ENCODE assay signal across 19 cellular contexts in genomic region chr17:53496356-53496755, GRCh38.
A peak's percentile ranks its signal among the peaks of the same experiment; 100 is the strongest.
DNase-seq lines count a peak whose midpoint lies in the region; ATAC-seq and TF ChIP-seq lines count a peak whose summit lies in the region.
"Had no signal": no experiment of that assay in that cellular context is flagged by ENCODE, and none has a peak within 500 bp of the region (broad histone marks: within the 10 kb centered on the region; RNA-seq: fewer than 3 reads in every experiment).

No MANE protein-coding gene starts in this region.

- H3K27me3 Mint-ChIP-seq in naive thymus-derived CD4-positive, alpha-beta T cell: no peaks in the 10 kb centered on the region
- H3K27me3 Mint-ChIP-seq in Calu3 (ENCODE audit: unreplicated experiment): no peaks in the 10 kb centered on the region
- H3K27me3 Mint-ChIP-seq: B cell; CD4-positive, alpha-beta T cell had no signal

- H4K8ac ChIP-seq in mesendoderm (ENCODE audit: low read depth, low read length): no peak overlapping the region
- H4K8ac ChIP-seq in neuronal stem cell (ENCODE audit: low read depth, low read length): no peak overlapping the region

- no peaks in the 10 kb centered on the region for H3K79me1 ChIP-seq in mesendoderm (ENCODE audit: low read length)
- no peaks in the 10 kb centered on the region for H3K79me1 ChIP-seq in neuronal stem cell (ENCODE audit: low read depth, low read length)

- H4K5ac ChIP-seq in mesendoderm (ENCODE audit: low read length): no peak overlapping the region

- no peak overlapping the region for H4K91ac ChIP-seq in neuronal stem cell (ENCODE audit: low read depth, low read length, poor library complexity)

- H2BK15ac ChIP-seq in mesendoderm (replicated peaks; ENCODE audit: low read depth) (no peak overlapping the region), neuronal stem cell (ENCODE audit: low read length) (no peak overlapping the region)

- H3K4me1 Mint-ChIP-seq in naive thymus-derived CD4-positive, alpha-beta T cell: no peaks in the 10 kb centered on the region
- H3K4me1 Mint-ChIP-seq in Calu3 (ENCODE audit: low read depth, unreplicated experiment): no peaks in the 10 kb centered on the region
- H3K4me1 Mint-ChIP-seq: B cell had no signal

- no TSS peak for BruUV-seq in Calu3 (replicated peaks; lab: Mats Ljungman, UMichigan)

- H3K36me3 ChIP-seq in WERI-Rb-1: no peaks in the 10 kb centered on the region
- H3K36me3 ChIP-seq in mesendoderm (ENCODE audit: control insufficient read depth, insufficient read depth, low read length): no peaks in the 10 kb centered on the region
- H3K36me3 ChIP-seq in neuronal stem cell (replicated peaks in 1 of 2; ENCODE audit: control insufficient read depth in 2 of 2, insufficient read depth in 2 of 2, low read length in 2 of 2): no peaks in the 10 kb centered on the region
- no peaks in the 10 kb centered on the region for H3K36me3 ChIP-seq in naive thymus-derived CD4-positive, alpha-beta T cell (ENCODE audit: control insufficient read depth in 2 of 3, insufficient read depth in 3 of 3, low read length in 3 of 3)
- H3K36me3 ChIP-seq: BLaER1 treated with 17β-estradiol and CSF1 and Interleukin-3, amounts not matched to agents 10 nM and 100 nM had no signal

- H3K4me2 ChIP-seq in mesendoderm (ENCODE audit: low read length) (no peak overlapping the region), neuronal stem cell (ENCODE audit: insufficient read depth, low read length, poor library complexity, severe bottlenecking) (no peak overlapping the region)
- H3K4me2 ChIP-seq: A549; BLaER1 treated with 17β-estradiol and CSF1 and Interleukin-3, amounts not matched to agents 10 nM and 100 nM had no signal

- TF ChIP-seq CTCF in WERI-Rb-1 (IDR thresholded peaks at IDR 0.05; ENCODE audit: low read depth, low read length): no peak
- TF ChIP-seq CTCF in Calu3 (IDR thresholded peaks at IDR 0.05; ENCODE audit: unreplicated experiment): no peak

- CTCF ChIA-PET in naive thymus-derived CD4-positive, alpha-beta T cell (lab: Charles Lee): no interaction called here
- CTCF ChIA-PET in Calu3 (lab: Charles Lee): no interaction called here

- H2BK5ac ChIP-seq in mesendoderm (ENCODE audit: low read length) (no peak overlapping the region), neuronal stem cell (ENCODE audit: low read length) (no peak overlapping the region)

- no peaks in the 10 kb centered on the region for H3K9me3 ChIP-seq in WERI-Rb-1 (ENCODE audit: severe bottlenecking)
- H3K9me3 ChIP-seq in neuronal stem cell (replicated peaks in 1 of 2; ENCODE audit: control insufficient read depth in 2 of 2, insufficient read depth in 1 of 2, low read depth in 1 of 2, low read length in 2 of 2): no peaks in the 10 kb centered on the region
- no peaks in the 10 kb centered on the region for H3K9me3 ChIP-seq in naive thymus-derived CD4-positive, alpha-beta T cell (ENCODE audit: control insufficient read depth in 2 of 3, low read length in 3 of 3)
- H3K9me3 ChIP-seq: A549; BLaER1 treated with 17β-estradiol and CSF1 and Interleukin-3, amounts not matched to agents 10 nM and 100 nM had no signal

- H3K27ac ChIP-seq in WERI-Rb-1 (no peak overlapping the region), mesendoderm (ENCODE audit: low read depth, low read length) (no peak overlapping the region), neuronal stem cell (replicated peaks; ENCODE audit: low read length) (no peak overlapping the region)
- no peak overlapping the region for H3K27ac ChIP-seq in naive thymus-derived CD4-positive, alpha-beta T cell (ENCODE audit: low read depth, low read length)
- H3K27ac ChIP-seq: 22Rv1; A549; BLaER1 treated with 17β-estradiol and CSF1 and Interleukin-3, amounts not matched to agents 10 nM and 100 nM; C4-2B had no signal

- no peaks in the 10 kb centered on the region for H3K4me1 ChIP-seq in mesendoderm (ENCODE audit: control insufficient read depth, low read depth, low read length)
- H3K4me1 ChIP-seq in neuronal stem cell (ENCODE audit: control insufficient read depth in 2 of 2, insufficient read depth in 1 of 2, low read depth in 1 of 2, low read length in 2 of 2): no peaks in the 10 kb centered on the region
- H3K4me1 ChIP-seq in naive thymus-derived CD4-positive, alpha-beta T cell (ENCODE audit: control insufficient read depth in 2 of 2, insufficient read depth in 2 of 2, low read length in 2 of 2): no peaks in the 10 kb centered on the region
- H3K4me1 ChIP-seq: A549; BLaER1 treated with 17β-estradiol and CSF1 and Interleukin-3, amounts not matched to agents 10 nM and 100 nM had no signal

- no peak overlapping the region for H2BK12ac ChIP-seq in neuronal stem cell (ENCODE audit: low read length)

- intact Hi-C loops in naive thymus-derived CD4-positive, alpha-beta T cell (cut with micrococcal nuclease): no loop called here
- intact Hi-C loops in Calu3 (cut with micrococcal nuclease; ENCODE audit: unreplicated experiment): no loop called here

- H2AFZ ChIP-seq in neuronal stem cell (ENCODE audit: low read length): no peak overlapping the region

- no peak overlapping the region for H3K56ac ChIP-seq in mesendoderm (ENCODE audit: low read length)

- no peak for ATAC-seq in naive thymus-derived CD4-positive, alpha-beta T cell
- ATAC-seq: A549; CD8-positive, alpha-beta T cell; GM12878 had no signal

- H3K4me3 ChIP-seq in WERI-Rb-1 (ENCODE audit: low read depth, low read length) (no peak overlapping the region), mesendoderm (ENCODE audit: low read length) (no peak overlapping the region), neuronal stem cell (ENCODE audit: low read length in 2 of 2) (no peak overlapping the region)
- no peak overlapping the region for H3K4me3 ChIP-seq in naive thymus-derived CD4-positive, alpha-beta T cell (ENCODE audit: low read length)
- H3K4me3 ChIP-seq: A549; BLaER1 treated with 17β-estradiol and CSF1 and Interleukin-3, amounts not matched to agents 10 nM and 100 nM; GM12878 had no signal

- no peaks in the 10 kb centered on the region for H3K36me3 Mint-ChIP-seq in naive thymus-derived CD4-positive, alpha-beta T cell
- no peaks in the 10 kb centered on the region for H3K36me3 Mint-ChIP-seq in Calu3 (ENCODE audit: insufficient read depth, unreplicated experiment)
- H3K36me3 Mint-ChIP-seq: CD8-positive, alpha-beta T cell had no signal

- no peaks in the 10 kb centered on the region for H3K79me2 ChIP-seq in mesendoderm (ENCODE audit: control insufficient read depth, insufficient read depth, low read length)

- no peak overlapping the region for H3K27ac Mint-ChIP-seq in naive thymus-derived CD4-positive, alpha-beta T cell
- H3K27ac Mint-ChIP-seq in Calu3 (ENCODE audit: unreplicated experiment): no peak overlapping the region
- H3K27ac Mint-ChIP-seq: B cell; CD4-positive, alpha-beta T cell; CD8-positive, alpha-beta T cell had no signal

- H3K9ac ChIP-seq in mesendoderm (ENCODE audit: low read length) (no peak overlapping the region), neuronal stem cell (ENCODE audit: low read depth, low read length, poor library complexity) (no peak overlapping the region)
- H3K9ac ChIP-seq: BLaER1 treated with 17β-estradiol and CSF1 and Interleukin-3, amounts not matched to agents 10 nM and 100 nM had no signal

- no peak overlapping the region for H3K23ac ChIP-seq in mesendoderm (ENCODE audit: low read length)
- no peak overlapping the region for H3K23ac ChIP-seq in neuronal stem cell (ENCODE audit: low read depth, low read length, poor library complexity)

- H3K4me3 Mint-ChIP-seq in naive thymus-derived CD4-positive, alpha-beta T cell: no peak overlapping the region
- H3K4me3 Mint-ChIP-seq in Calu3 (ENCODE audit: low read depth, unreplicated experiment): no peak overlapping the region
- H3K4me3 Mint-ChIP-seq: B cell; CD4-positive, alpha-beta T cell; CD8-positive, alpha-beta T cell had no signal

- no CpG with 5 or more reads among the region's 1 CpG for WGBS in mesendoderm (ENCODE audit: extremely low coverage, insufficient coverage, low lambda C conversion rate)
- WGBS in neuronal stem cell (ENCODE audit: extremely low coverage in 2 of 2, insufficient read length in 2 of 2, insufficient replicate concordance in 1 of 2), 2 donors: no CpG with 5 or more reads among the region's 1 CpG

- H2AK5ac ChIP-seq in mesendoderm (ENCODE audit: low read length) (no peak overlapping the region), neuronal stem cell (ENCODE audit: low read depth, low read length) (no peak overlapping the region)

- H3K18ac ChIP-seq in mesendoderm (ENCODE audit: low read length): peak overlapping the region; percentile 39
- no peak overlapping the region for H3K18ac ChIP-seq in neuronal stem cell (ENCODE audit: low read length)

- POLR2A ChIA-PET in naive thymus-derived CD4-positive, alpha-beta T cell (lab: Charles Lee): no interaction called here

- no peaks in the 10 kb centered on the region for H3K27me3 ChIP-seq in WERI-Rb-1 (ENCODE audit: insufficient read depth, low read depth, severe bottlenecking)
- H3K27me3 ChIP-seq in mesendoderm (ENCODE audit: insufficient read depth, low read length, poor library complexity): no peaks in the 10 kb centered on the region
- H3K27me3 ChIP-seq in neuronal stem cell (ENCODE audit: control insufficient read depth in 3 of 3, insufficient read depth in 3 of 3, low read depth in 1 of 3, low read length in 3 of 3): no peaks in the 10 kb centered on the region
- no peaks in the 10 kb centered on the region for H3K27me3 ChIP-seq in naive thymus-derived CD4-positive, alpha-beta T cell (ENCODE audit: control insufficient read depth in 2 of 2, insufficient read depth in 2 of 2, low read length in 2 of 2)
- H3K27me3 ChIP-seq: BLaER1 treated with 17β-estradiol and CSF1 and Interleukin-3, amounts not matched to agents 10 nM and 100 nM had no signal

- H3K9me3 Mint-ChIP-seq in naive thymus-derived CD4-positive, alpha-beta T cell: peaks cover 1 to 17% (median 4%) of the 10 kb centered on the region in 11 donors
- peaks cover 2% of the 10 kb centered on the region for H3K9me3 Mint-ChIP-seq in Calu3 (ENCODE audit: low read depth, unreplicated experiment)

- H2BK120ac ChIP-seq in mesendoderm (ENCODE audit: low read depth, low read length) (no peak overlapping the region), neuronal stem cell (ENCODE audit: low read depth, low read length) (no peak overlapping the region)

- DNase-seq in ELF-1 (ENCODE audit: low read depth, low spot score) (peak; percentile 12), WERI-Rb-1 (peak; percentile 18), mesendoderm (peak; percentile 66), neuronal stem cell (ENCODE audit: low spot score) (peak; percentile 14), HCEC 1CT (no peak), Calu3 (no peak)
- no peak for DNase-seq in naive thymus-derived CD4-positive, alpha-beta T cell
- DNase-seq: AML-193; CD4-positive, alpha-beta T cell; CD8-positive, alpha-beta T cell; COR-L47; DMS79 treated with DMSO at 0.1 percent for 48 hours; GDM1 had no signal

- no peak overlapping the region for H3K4ac ChIP-seq in mesendoderm (ENCODE audit: low read depth, low read length)
- no peak overlapping the region for H3K4ac ChIP-seq in neuronal stem cell (ENCODE audit: low read length)

- no peak overlapping the region for H3K14ac ChIP-seq in neuronal stem cell (ENCODE audit: low read length)

Comparison
In these comparisons a context has a peak if more than half of its experiments do, and no peak if none do; other contexts are left out.
1. DNase-seq: peak in ELF-1 (single experiment), WERI-Rb-1 (single experiment), mesendoderm (single experiment) and neuronal stem cell (single experiment); none in HCEC 1CT (single experiment), naive thymus-derived CD4-positive, alpha-beta T cell (0 of 9) and Calu3 (single experiment).